ENCODE assay signal across 27 cellular contexts in genomic region chr2:150085478-150085877, GRCh38.
"Had no signal": no experiment of that assay in that cellular context is flagged by ENCODE, and none has a peak within 500 bp of the region (broad histone marks: within the 10 kb centered on the region; RNA-seq: fewer than 3 reads in every experiment).

No MANE protein-coding gene starts in this region.

- H3K27me3 ChIP-seq: stomach, suprapubic skin, testis, thyroid gland, tibial artery, tibial nerve, transverse colon, upper lobe of left lung, upper lobe of right lung, uterus, vagina had no signal

- FAIRE-seq: urothelium cell line had no signal

- H3K27ac ChIP-seq: stomach, suprapubic skin, testis, thoracic aorta, thyroid gland, tibial artery, tibial nerve, transverse colon, upper lobe of left lung, upper lobe of right lung, uterus, vagina had no signal

- H3K9me3 ChIP-seq: testis, thyroid gland, upper lobe of left lung, upper lobe of right lung, uterus had no signal

- H3K4me1 ChIP-seq: testis, thyroid gland, tibial artery, transverse colon, upper lobe of left lung, upper lobe of right lung, uterus, vagina had no signal

- H3K4me3 ChIP-seq: stomach, suprapubic skin, testis, thoracic aorta, thyroid gland, tibial artery, tibial nerve, transverse colon, upper lobe of left lung, upper lobe of right lung, uterus, vagina had no signal

- DNase-seq: stimulated activated CD4-positive, alpha-beta T cell treated with anti-CD3 and anti-CD28 coated beads, Interleukin-2, amount 100 ng/mL, for 48 hours; stimulated activated CD4-positive, alpha-beta T cell treated with anti-CD3 and anti-CD28 coated beads, Interleukin-4, amount 100 ng/mL, for 1 hour; stimulated activated CD4-positive, alpha-beta T cell treated with anti-CD3 and anti-CD28 coated beads, Interleukin-4, amount 100 ng/mL, for 24 hours; stimulated activated CD4-positive, alpha-beta T cell treated with anti-CD3 and anti-CD28 coated beads, Interleukin-4, amount 100 ng/mL, for 4 hours; stimulated activated CD8-positive, alpha-beta memory T cell treated with anti-CD3 and anti-CD28 coated beads, Interleukin-4, amount 100 ng/mL, for 48 hours; stimulated activated naive B cell treated with anti-CD40 and anti-IgM and Interleukin-4, amounts not matched to agents 10 μg/mL and 1 μg/mL and 100 μg/mL, for 72 hours; stimulated activated naive CD4-positive, alpha-beta T cell; stimulated activated naive CD4-positive, alpha-beta T cell treated with Interleukin-2 at 50 U/mL for 16 hours; stimulated activated naive CD8-positive, alpha-beta T cell treated with anti-CD3 and anti-CD28 coated beads, Interleukin-15, amount 100 ng/mL, for 72 hours; stimulated activated naive CD8-positive, alpha-beta T cell treated with anti-CD3 and anti-CD28 coated beads, Interleukin-15, Interleukin-2, amounts not matched to agents 100 U/mL and 50 U/mL, for 24 hours; stomach; substantia nigra; testis; thyroid gland; tibial artery; transverse colon; trophoblast cell; upper lobe of left lung; upper lobe of right lung; uterus had no signal

- ATAC-seq: stimulated activated effector memory CD8-positive, alpha-beta T cell treated with anti-CD3 and anti-CD28 coated beads, Interleukin-12 subunit alpha, Interleukin-12 subunit beta, amount 100 ng/mL, for 72 hours; stimulated activated memory B cell treated with anti-CD40 and anti-IgM and Interleukin-4, amounts not matched to agents 10 μg/mL and 1 μg/mL and 100 μg/mL, for 72 hours; stimulated activated naive B cell treated with anti-CD40 and anti-IgM and Interleukin-4, amounts not matched to agents 10 μg/mL and 1 μg/mL and 100 μg/mL, for 72 hours; stimulated activated naive CD8-positive, alpha-beta T cell treated with anti-CD3 and anti-CD28 coated beads, Interleukin-15, amount 100 ng/mL, for 72 hours; stimulated activated naive CD8-positive, alpha-beta T cell treated with anti-CD3 and anti-CD28 coated beads, Interleukin-15, Interleukin-2, amounts not matched to agents 100 U/mL and 50 U/mL, for 24 hours; upper lobe of right lung had no signal

- H3K36me3 ChIP-seq: stomach, suprapubic skin, thoracic aorta, thyroid gland, tibial artery, tibial nerve, transverse colon, upper lobe of left lung, upper lobe of right lung, uterus, vagina had no signal
